8 cellular contexts compared by ENCODE assay signal in genomic region chr11:17388609-17389204, GRCh38. TPM values are rescaled to one million over a fixed set of nuclear protein-coding genes. Genes with fewer than 3 reads are reported as not detected.
A peak's percentile ranks its signal among the peaks of the same experiment; 100 is the strongest.
DNase-seq lines count a peak whose midpoint lies in the region; ATAC-seq and TF ChIP-seq lines count a peak whose summit lies in the region.

Gene KCNJ11 (minus strand): TSS chr11:17388659. CDS start chr11:17388091, 568 bp downstream.

- H3K4me3 ChIP-seq in LNCaP clone FGC (ENCODE audit: low read depth, low read length) (peak within 1 kb of the TSS; percentile 58), liver (ENCODE audit: low read depth in 1 of 3, low read length in 3 of 3) (peak within 1 kb of the TSS in 2 of 3 donors; percentile 53 to 73), tibial nerve (peak within 1 kb of the TSS; percentile 40 to 64 (median 52))

- H3K4me1 Mint-ChIP-seq in MCF 10A (ENCODE audit: insufficient read depth, unreplicated experiment), result no peaks in the 10 kb centered on the region

- H3K36me3 ChIP-seq in liver (ENCODE audit: control insufficient read depth in 4 of 4, insufficient read depth in 3 of 4, low read depth in 1 of 4, low read length in 3 of 4) (no peaks in the 10 kb centered on the region), tibial nerve (no peaks in the 10 kb centered on the region)

- H3K27ac ChIP-seq in liver (ENCODE audit: low read depth in 1 of 2, low read length in 2 of 2) (peak within 1 kb of the TSS in 1 of 2 donors; percentile 29), tibial nerve (peak within 1 kb of the TSS in 2 of 4 donors; percentile 59 to 60)

- peak within 1 kb of the TSS; percentile 71 for H3K4me3 Mint-ChIP-seq in MCF 10A (ENCODE audit: unreplicated experiment)

- H3K27me3 Mint-ChIP-seq in MCF 10A (ENCODE audit: insufficient read depth, unreplicated experiment), result no peaks in the 10 kb centered on the region

- peak; percentile 34 for ATAC-seq in GM21576 (IDR thresholded peaks at IDR 0.05; ENCODE audit: unreplicated experiment)

- intact Hi-C loops in MCF 10A (cut with micrococcal nuclease), result loop anchor here (1.0 kb wide), 1 partner anchor 91 kb away; no protein-coding TSS in a partner anchor

- H3K4me1 ChIP-seq in liver (ENCODE audit: control insufficient read depth in 4 of 4, insufficient read depth in 4 of 4, low read length in 3 of 4), result peaks cover 0 to 3% (median 1%) of the 10 kb centered on the region in 4 donors
- H3K4me1 ChIP-seq in tibial nerve, result peaks cover 0 to 14% (median 2%) of the 10 kb centered on the region in 4 donors

- H3K27ac Mint-ChIP-seq in MCF 10A (ENCODE audit: low read depth, unreplicated experiment), result no peak within 1 kb of the TSS

- 5% methylated on average over 53 of the region's 53 CpGs for WGBS in liver
- 9% methylated on average over 23 to 40 of the region's 53 CpGs for whole genome bisulfite sequencing in tibial nerve, 2 donors

- H3K27me3 ChIP-seq in liver (ENCODE audit: control insufficient read depth in 4 of 4, insufficient read depth in 4 of 4, low read length in 3 of 4) (no peaks in the 10 kb centered on the region), tibial nerve (peaks cover 0 to 13% of the 10 kb centered on the region in 2 donors)

- TF ChIP-seq CTCF in LNCaP clone FGC (IDR thresholded peaks at IDR 0.05; ENCODE audit: control insufficient read depth, extremely low read depth, insufficient read depth), result 0 out of 2 replicates have a peak, but pooled peaks have one; percentile 3
- TF ChIP-seq CTCF in MCF 10A (IDR thresholded peaks at IDR 0.05; ENCODE audit: unreplicated experiment), result no peak
- TF ChIP-seq CTCF in liver (IDR thresholded peaks at IDR 0.05; ENCODE audit: low read depth, low read length, missing input control), result no peak
- TF ChIP-seq CTCF in tibial nerve (IDR thresholded peaks at IDR 0.05), result no peak

- TF ChIP-seq POLR2A in tibial nerve (IDR thresholded peaks at IDR 0.05), result no peak

- H3K9me3 ChIP-seq in liver (ENCODE audit: control insufficient read depth in 4 of 4, low read length in 3 of 4) (no peaks in the 10 kb centered on the region), tibial nerve (no peaks in the 10 kb centered on the region)

- DNase-seq in G401 (ENCODE audit: low spot score) (peak; percentile 45), LNCaP clone FGC (ENCODE audit: low read depth) (no peak), MCF 10A (ENCODE audit: unreplicated experiment) (no peak), tibial nerve (ENCODE audit: low spot score in 2 of 2) (no peak), epidermal melanocyte (ENCODE audit: insufficient read length, low spot score) (no peak), ureter (ENCODE audit: low spot score) (no peak)

- TF ChIP-seq RAD21 in liver (IDR thresholded peaks at IDR 0.05), result no peak

- no peak for TF ChIP-seq EP300 in tibial nerve (IDR thresholded peaks at IDR 0.05)

- H3K9me3 Mint-ChIP-seq in MCF 10A (ENCODE audit: unreplicated experiment), result no peaks in the 10 kb centered on the region

- no TSS peak for BruUV-seq in MCF 10A (replicated peaks; lab: Mats Ljungman, UMichigan)

- POLR2A ChIA-PET in MCF 10A (lab: Yijun Ruan, JAX), result interaction anchor here (0.9 to 1.2 kb wide), 2 partner anchors 35 to 140 kb away, joined by 3 read pairs; no protein-coding TSS in a partner anchor

- H3K9ac ChIP-seq in liver (ENCODE audit: low read depth in 1 of 2, low read length in 2 of 2), result no peak within 1 kb of the TSS

- in situ Hi-C loops in G401 (cut with HindIII; ENCODE audit: low sequenced_read_pairs), result no loop called here

- no peaks in the 10 kb centered on the region for H3K36me3 Mint-ChIP-seq in MCF 10A (ENCODE audit: insufficient read depth, unreplicated experiment)

- CTCF ChIA-PET in MCF 10A (lab: Yijun Ruan, JAX), result interaction anchor here (0.6 to 2.5 kb wide), 18 partner anchors 9 to 603 kb away, joined by 3 to 14 read pairs (median 4); no protein-coding TSS in a partner anchor

TF ChIP-seq in liver, 16 proteins besides CTCF, POLR2A, EP300 and RAD21:
- no peak for TF ChIP-seq JUND (IDR thresholded peaks at IDR 0.05)
- no peak for TF ChIP-seq SP1 (IDR thresholded peaks at IDR 0.05)
- no peak for TF ChIP-seq EGR1 (IDR thresholded peaks at IDR 0.05; ENCODE audit: low read depth in 2 of 2)
- TF ChIP-seq FOXA1 (IDR thresholded peaks at IDR 0.05), result no peak
- no peak for TF ChIP-seq ZBTB33 (IDR thresholded peaks at IDR 0.05)
- TF ChIP-seq FOXA2 (IDR thresholded peaks at IDR 0.05), result no peak
- no peak for TF ChIP-seq HNF4A (conservative IDR thresholded peaks at IDR 0.05)
- TF ChIP-seq, protein P1, sequence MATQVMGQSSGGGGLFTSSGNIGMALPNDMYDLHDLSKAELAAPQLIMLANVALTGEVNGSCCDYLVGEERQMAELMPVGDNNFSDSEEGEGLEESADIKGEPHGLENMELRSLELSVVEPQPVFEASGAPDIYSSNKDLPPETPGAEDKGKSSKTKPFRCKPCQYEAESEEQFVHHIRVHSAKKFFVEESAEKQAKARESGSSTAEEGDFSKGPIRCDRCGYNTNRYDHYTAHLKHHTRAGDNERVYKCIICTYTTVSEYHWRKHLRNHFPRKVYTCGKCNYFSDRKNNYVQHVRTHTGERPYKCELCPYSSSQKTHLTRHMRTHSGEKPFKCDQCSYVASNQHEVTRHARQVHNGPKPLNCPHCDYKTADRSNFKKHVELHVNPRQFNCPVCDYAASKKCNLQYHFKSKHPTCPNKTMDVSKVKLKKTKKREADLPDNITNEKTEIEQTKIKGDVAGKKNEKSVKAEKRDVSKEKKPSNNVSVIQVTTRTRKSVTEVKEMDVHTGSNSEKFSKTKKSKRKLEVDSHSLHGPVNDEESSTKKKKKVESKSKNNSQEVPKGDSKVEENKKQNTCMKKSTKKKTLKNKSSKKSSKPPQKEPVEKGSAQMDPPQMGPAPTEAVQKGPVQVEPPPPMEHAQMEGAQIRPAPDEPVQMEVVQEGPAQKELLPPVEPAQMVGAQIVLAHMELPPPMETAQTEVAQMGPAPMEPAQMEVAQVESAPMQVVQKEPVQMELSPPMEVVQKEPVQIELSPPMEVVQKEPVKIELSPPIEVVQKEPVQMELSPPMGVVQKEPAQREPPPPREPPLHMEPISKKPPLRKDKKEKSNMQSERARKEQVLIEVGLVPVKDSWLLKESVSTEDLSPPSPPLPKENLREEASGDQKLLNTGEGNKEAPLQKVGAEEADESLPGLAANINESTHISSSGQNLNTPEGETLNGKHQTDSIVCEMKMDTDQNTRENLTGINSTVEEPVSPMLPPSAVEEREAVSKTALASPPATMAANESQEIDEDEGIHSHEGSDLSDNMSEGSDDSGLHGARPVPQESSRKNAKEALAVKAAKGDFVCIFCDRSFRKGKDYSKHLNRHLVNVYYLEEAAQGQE (IDR thresholded peaks at IDR 0.05), result no peak
- no peak for TF ChIP-seq MAX (IDR thresholded peaks at IDR 0.05)
- TF ChIP-seq, protein P2, sequence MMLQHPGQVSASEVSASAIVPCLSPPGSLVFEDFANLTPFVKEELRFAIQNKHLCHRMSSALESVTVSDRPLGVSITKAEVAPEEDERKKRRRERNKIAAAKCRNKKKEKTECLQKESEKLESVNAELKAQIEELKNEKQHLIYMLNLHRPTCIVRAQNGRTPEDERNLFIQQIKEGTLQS (IDR thresholded peaks at IDR 0.05), result no peak
- no peak for TF ChIP-seq GABPA (IDR thresholded peaks at IDR 0.05 in 1 of 2, conservative IDR thresholded peaks at IDR 0.05 in 1 of 2)
- no peak for TF ChIP-seq RXRA (IDR thresholded peaks at IDR 0.05)

RNA-seq across cellular contexts. Expression of gene KCNJ11, which starts in this region (rescaled TPM):
- 2.6 and 4.3 TPM in 2 replicates for total RNA-seq in G401 (2014; rRNA removed; shearing (Covaris generic))
- 0.54 TPM in 1 of 2 replicates, not detected in the other for total RNA-seq in MCF 10A (2022)
- total RNA-seq in liver, result under 1 TPM in 1 of 2 donors, not detected in 1; 0.75 TPM
- 1 to 10 TPM in 1 of 2 donors, under 1 TPM in 1; 0.28 to 1.1 TPM for polyA plus RNA-seq in liver
- total RNA-seq in tibial nerve, result 10 to 100 TPM in 1 of 4 donors, 1 to 10 TPM in 2, under 1 TPM in 1; 0.59 to 19.7 (median 3.5) TPM
- total RNA-seq in ureter, result 0.70 TPM
